15 cellular contexts compared by ENCODE assay signal in genomic region chr7:8120390-8121058, GRCh38.
"Had no signal": no experiment of that assay in that cellular context is flagged by ENCODE, and none has a peak within 500 bp of the region (broad histone marks: within the 10 kb centered on the region; RNA-seq: fewer than 3 reads in every experiment).

No MANE protein-coding gene starts in this region.

- H3K4me3 Mint-ChIP-seq: activated naive CD8-positive, alpha-beta T cell; naive B cell had no signal

- ATAC-seq: left lung; stimulated activated naive CD8-positive, alpha-beta T cell treated with anti-CD3 and anti-CD28 coated beads, Interleukin-15, Interleukin-2, amounts not matched to agents 100 U/mL and 50 U/mL, for 24 hours had no signal

- DNase-seq: activated gamma-delta T cell treated with Interleukin-2 at 50 U/mL for 16 hours; activated T-cell treated with anti-CD3 and anti-CD28 coated beads, Interleukin-2, amount 50 U/mL, for 48 hours; hippocampal formation; kidney; left lung; naive B cell; stimulated activated CD4-positive, alpha-beta T cell treated with anti-CD3 and anti-CD28 coated beads, Interleukin-15, amount 100 ng/mL, for 24 hours; stimulated activated CD4-positive, alpha-beta T cell treated with anti-CD3 and anti-CD28 coated beads, Interleukin-4, amount 100 ng/mL, for 4 hours; stimulated activated CD8-positive, alpha-beta memory T cell treated with anti-CD3 and anti-CD28 coated beads, Interleukin-4, amount 100 ng/mL, for 48 hours; stimulated activated naive CD8-positive, alpha-beta T cell treated with anti-CD3 and anti-CD28 coated beads, Interleukin-15, Interleukin-2, amounts not matched to agents 100 U/mL and 50 U/mL, for 24 hours; T-helper 9 cell; trophoblast cell had no signal

- H3K4me3 ChIP-seq: esophagus muscularis mucosa, left lung, skin epidermis had no signal

- H3K27ac ChIP-seq: esophagus muscularis mucosa, left lung had no signal

- H3K27me3 Mint-ChIP-seq: activated naive CD8-positive, alpha-beta T cell; naive B cell had no signal

- H3K36me3 Mint-ChIP-seq: activated naive CD8-positive, alpha-beta T cell; naive B cell had no signal

- H3K27ac Mint-ChIP-seq: activated naive CD8-positive, alpha-beta T cell; naive B cell had no signal
